ENCODE assay signal across 12 cellular contexts in the genomic region with DNA sequence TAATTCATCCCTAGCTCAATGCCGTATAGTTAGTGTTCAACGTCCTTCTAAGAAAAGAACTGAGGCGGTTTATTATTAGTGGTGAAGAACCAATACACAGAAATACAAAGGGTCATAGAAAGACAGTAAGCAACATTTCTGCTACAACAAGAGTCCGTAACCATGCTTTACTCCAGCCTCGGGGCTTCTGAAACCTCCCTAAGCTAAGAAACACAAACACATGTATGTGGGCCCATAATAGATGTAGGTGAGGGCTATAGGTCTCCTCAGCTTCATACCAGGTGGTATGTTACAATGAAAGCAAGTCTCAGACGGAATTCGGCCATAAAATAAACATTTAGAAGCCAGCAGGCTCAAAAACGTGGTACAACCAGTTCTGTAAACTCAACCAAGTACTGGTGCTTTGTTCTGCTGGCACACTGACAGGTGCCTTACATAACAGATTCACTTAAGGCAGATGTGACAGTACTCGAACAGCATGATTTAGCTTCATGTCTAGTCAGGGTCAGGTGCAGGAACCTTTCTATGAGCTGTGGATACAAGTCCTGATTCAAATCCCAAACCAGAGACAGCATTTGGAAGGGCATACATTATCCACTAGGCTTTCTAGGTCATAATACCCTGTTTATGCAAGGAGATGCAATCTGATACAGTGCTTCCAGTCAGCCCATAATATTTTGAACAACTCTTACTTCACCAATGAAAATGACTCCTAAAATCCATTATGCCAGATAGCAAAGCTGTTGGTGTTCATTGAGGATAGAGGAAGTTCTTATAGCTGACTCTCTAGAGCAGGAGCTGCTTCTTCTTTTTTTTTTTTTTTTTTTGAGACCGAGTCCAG.
DNase-seq lines count a peak whose midpoint lies in the region; ATAC-seq and TF ChIP-seq lines count a peak whose summit lies in the region.
"Had no signal": no experiment of that assay in that cellular context is flagged by ENCODE, and none has a peak within 500 bp of the region (broad histone marks: within the 10 kb centered on the region; RNA-seq: fewer than 3 reads in every experiment).

No MANE protein-coding gene starts in this region.

- H3K4me2 ChIP-seq in OCI-LY1 (ENCODE audit: low read length), result peak overlapping the region; percentile 62

- H3K4me1 ChIP-seq in OCI-LY1 (ENCODE audit: insufficient read depth, low read length, severe bottlenecking), result peaks cover 72% of the 10 kb centered on the region
- peaks cover 7 to 32% (median 9%) of the 10 kb centered on the region in 3 donors for H3K4me1 ChIP-seq in gastroesophageal sphincter
- H3K4me1 ChIP-seq in gastrocnemius medialis, result peaks cover 15% of the 10 kb centered on the region in 2 donors

- H3K9ac ChIP-seq in OCI-LY1 (ENCODE audit: low read length), result peak overlapping the region; percentile 44
- H3K9ac ChIP-seq: GM23248 had no signal

- no peak for TF ChIP-seq EP300 in gastroesophageal sphincter (IDR thresholded peaks at IDR 0.05)

- no peak overlapping the region for H3K4me3 ChIP-seq in H7 (ENCODE audit: insufficient read depth, low read depth, low read length)
- H3K4me3 ChIP-seq in OCI-LY1 (ENCODE audit: low read depth, low read length, poor library complexity, severe bottlenecking), result peak overlapping the region; percentile 15
- no peak overlapping the region for H3K4me3 ChIP-seq in gastroesophageal sphincter
- H3K4me3 ChIP-seq in gastrocnemius medialis, result no peak overlapping the region
- H3K4me3 ChIP-seq: GM23248 had no signal

- no peaks in the 10 kb centered on the region for H4K20me1 ChIP-seq in OCI-LY1 (ENCODE audit: insufficient read depth, low read length)

- H3K36me3 ChIP-seq in H7 (replicated peaks; ENCODE audit: control insufficient read depth, insufficient read depth, low read length) (no peaks in the 10 kb centered on the region), OCI-LY1 (ENCODE audit: insufficient read depth, low read length) (no peaks in the 10 kb centered on the region), gastroesophageal sphincter (no peaks in the 10 kb centered on the region), gastrocnemius medialis (no peaks in the 10 kb centered on the region)

- H3F3A ChIP-seq in OCI-LY1 (ENCODE audit: insufficient read depth, low read length), result no peaks in the 10 kb centered on the region; the same call in 1 of the 2 replicates

- intact Hi-C loops in gastrocnemius medialis (cut with DNase I; ENCODE audit: low total_unique reads), result no loop called here

- TF ChIP-seq CTCF in OCI-LY1 (IDR thresholded peaks at IDR 0.05; ENCODE audit: low read length), result no peak
- TF ChIP-seq CTCF in gastroesophageal sphincter (IDR thresholded peaks at IDR 0.05), result peak in 1 of 4 experiments; percentile 5
- no peak for TF ChIP-seq CTCF in gastrocnemius medialis (IDR thresholded peaks at IDR 0.05 in 4 of 5, conservative IDR thresholded peaks at IDR 0.05 in 1 of 5)
- TF ChIP-seq CTCF in GM20000 (IDR thresholded peaks at IDR 0.05; ENCODE audit: extremely low read depth, missing control alignments), result no peak

- ATAC-seq in gastroesophageal sphincter, result peak; percentile 66
- ATAC-seq in gastrocnemius medialis, result peak; percentile 79 to 96
- no peak for ATAC-seq in HG03025 (IDR thresholded peaks at IDR 0.05; ENCODE audit: low FRiP score, unreplicated experiment)
- ATAC-seq in GM18502 (IDR thresholded peaks at IDR 0.05; ENCODE audit: poor library complexity, unreplicated experiment), result no peak
- ATAC-seq: natural killer cell had no signal

- H3K27ac ChIP-seq in OCI-LY1 (ENCODE audit: low read depth, low read length, poor library complexity, severe bottlenecking) (peak overlapping the region; percentile 92), gastroesophageal sphincter (peak overlapping the region; percentile 60 to 81 (median 72)), gastrocnemius medialis (peak overlapping the region; percentile 66 to 90 (median 68))
- H3K27ac ChIP-seq: GM23248 had no signal

- H3K9me2 ChIP-seq in OCI-LY1 (ENCODE audit: low read depth, low read length), result no peaks in the 10 kb centered on the region

- WGBS in gastroesophageal sphincter (ENCODE audit: low coverage in 1 of 2), 2 donors, result 42 to 53% methylated on average over 5 to 10 of the region's 10 CpGs

- no peaks in the 10 kb centered on the region for H3K27me3 ChIP-seq in H7 (ENCODE audit: control insufficient read depth, insufficient read depth, low read length)
- no peaks in the 10 kb centered on the region for H3K27me3 ChIP-seq in OCI-LY1 (ENCODE audit: insufficient read depth, low read length)
- H3K27me3 ChIP-seq in gastroesophageal sphincter, result no peaks in the 10 kb centered on the region
- H3K27me3 ChIP-seq in gastrocnemius medialis, result no peaks in the 10 kb centered on the region

- H3K79me2 ChIP-seq in OCI-LY1 (ENCODE audit: insufficient read depth, low read length), result no peaks in the 10 kb centered on the region

- DNase-seq in H7, result peak; percentile 3
- DNase-seq in gastrocnemius medialis, result peak; percentile 55 to 70
- no peak for DNase-seq in NK-92 treated with Interleukin-12 subunit alpha and Interleukin-12 subunit beta, amount 100 ng/mL, for 24 hours (lab: John Stamatoyannopoulos, UW)
- no peak for DNase-seq in GM20000 (ENCODE audit: low spot score)
- DNase-seq: activated CD4-positive, alpha-beta T cell treated with anti-CD3 and anti-CD28 coated beads for 48 hours; dermis blood vessel endothelial cell; GM23248; natural killer cell had no signal

- no peak overlapping the region for H2AFZ ChIP-seq in OCI-LY1 (ENCODE audit: low read length)
- H2AFZ ChIP-seq: GM23248 had no signal

- H3K9me3 ChIP-seq in OCI-LY1 (ENCODE audit: low read length), result no peaks in the 10 kb centered on the region
- no peaks in the 10 kb centered on the region for H3K9me3 ChIP-seq in gastroesophageal sphincter
- H3K9me3 ChIP-seq in gastrocnemius medialis, result no peaks in the 10 kb centered on the region

- TF ChIP-seq POLR2A in gastroesophageal sphincter (IDR thresholded peaks at IDR 0.05), result no peak
- no peak for TF ChIP-seq POLR2A in gastrocnemius medialis (IDR thresholded peaks at IDR 0.05)

- in situ Hi-C loops in gastrocnemius medialis (cut with MboI; ENCODE audit: low sequenced_read_pairs in 4 of 4), result no loop called here

Comparison
In these comparisons a context has a peak if more than half of its experiments do, and no peak if none do; other contexts are left out.
1. DNase-seq: peak in H7 (single experiment) and gastrocnemius medialis (2 of 2); none in NK-92 treated with Interleukin-12 subunit alpha and Interleukin-12 subunit beta, amount 100 ng/mL, for 24 hours (single experiment) and GM20000 (single experiment).
2. ATAC-seq: peak in gastroesophageal sphincter (single experiment) and gastrocnemius medialis (2 of 2); none in HG03025 (single experiment) and GM18502 (single experiment).
3. Peak in every context shown above with its lines, with median percentiles within 50 percentile points of each other: H3K27ac ChIP-seq.